13 cellular contexts compared by ENCODE assay signal in genomic region chr4:2365054-2365912, GRCh38. TPM values are rescaled to one million over a fixed set of nuclear protein-coding genes. Genes with fewer than 3 reads are reported as not detected.
DNase-seq lines count a peak whose midpoint lies in the region; ATAC-seq and TF ChIP-seq lines count a peak whose summit lies in the region.
"Had no signal": no experiment of that assay in that cellular context is flagged by ENCODE, and none has a peak within 500 bp of the region (broad histone marks: within the 10 kb centered on the region; RNA-seq: fewer than 3 reads in every experiment).

No MANE protein-coding gene starts in this region.

- peaks cover 5% of the 10 kb centered on the region for H3K4me1 ChIP-seq in A673 (ENCODE audit: insufficient read depth, low read length, poor library complexity, severe bottlenecking)
- H3K4me1 ChIP-seq in PC-3 (ENCODE audit: insufficient read depth, low read length), result peaks cover 3% of the 10 kb centered on the region; the same call in 1 of the 2 replicates
- no peaks in the 10 kb centered on the region for H3K4me1 ChIP-seq in endodermal cell (ENCODE audit: control insufficient read depth, insufficient read depth, low read length)

- H3K9me3 ChIP-seq in A673 (ENCODE audit: low read depth, low read length, poor library complexity, severe bottlenecking) (no peaks in the 10 kb centered on the region), PC-3 (ENCODE audit: low read length) (no peaks in the 10 kb centered on the region), endodermal cell (ENCODE audit: control insufficient read depth, low read length) (no peaks in the 10 kb centered on the region)

- BruUV-seq in A673 (replicated peaks; lab: Mats Ljungman, UMichigan), result no TSS peak
- BruUV-seq in PC-3 (replicated peaks; lab: Mats Ljungman, UMichigan), result no TSS peak

- peaks cover 1% of the 10 kb centered on the region for H3K4me1 Mint-ChIP-seq in endodermal cell
- H3K4me1 Mint-ChIP-seq in natural killer cell treated with Interleukin-12 subunit alpha and Interleukin-12 subunit beta and Interleukin-15 and Interleukin-18, amount 100 ng/mL, for 72 hours (ENCODE audit: low read depth in 2 of 2), result peaks cover 0 to 18% of the 10 kb centered on the region in 2 donors

- H3K4me2 ChIP-seq in PC-3 (ENCODE audit: low read length), result peak overlapping the region; percentile 87

- H3K36me3 ChIP-seq in A673 (ENCODE audit: insufficient read depth, low read length, poor library complexity, severe bottlenecking) (no peaks in the 10 kb centered on the region), PC-3 (ENCODE audit: low read depth, low read length) (no peaks in the 10 kb centered on the region), endodermal cell (ENCODE audit: control insufficient read depth, insufficient read depth, low read length) (no peaks in the 10 kb centered on the region)

- no peaks in the 10 kb centered on the region for H3K36me3 Mint-ChIP-seq in endodermal cell (ENCODE audit: low read depth)
- H3K36me3 Mint-ChIP-seq in natural killer cell treated with Interleukin-12 subunit alpha and Interleukin-12 subunit beta and Interleukin-15 and Interleukin-18, amount 100 ng/mL, for 72 hours, result no peaks in the 10 kb centered on the region

- no peaks in the 10 kb centered on the region for H3K9me2 ChIP-seq in PC-3 (replicated peaks; ENCODE audit: low read length)

- H3K4me3 Mint-ChIP-seq in endodermal cell, result no peak overlapping the region
- peak overlapping the region; percentile 6 for H3K4me3 Mint-ChIP-seq in natural killer cell treated with Interleukin-12 subunit alpha and Interleukin-12 subunit beta and Interleukin-15 and Interleukin-18, amount 100 ng/mL, for 72 hours

- H3F3A ChIP-seq in PC-3 (ENCODE audit: low read length, unreplicated experiment), result no peaks in the 10 kb centered on the region

- POLR2A ChIA-PET in A673 (lab: Charles Lee; ENCODE audit: low non-redundant PET) (no interaction called here), PC-3 (lab: Charles Lee; ENCODE audit: unreplicated experiment) (no interaction called here)

- no peak overlapping the region for H3K27ac Mint-ChIP-seq in endodermal cell
- H3K27ac Mint-ChIP-seq in natural killer cell treated with Interleukin-12 subunit alpha and Interleukin-12 subunit beta and Interleukin-15 and Interleukin-18, amount 100 ng/mL, for 72 hours, result no peak overlapping the region

- H3K79me2 ChIP-seq in PC-3 (ENCODE audit: low read length), result no peaks in the 10 kb centered on the region

- ATAC-seq in PC-3 (peak; percentile 51), HG02588 (IDR thresholded peaks at IDR 0.05; ENCODE audit: unreplicated experiment) (no peak), GM21723 (IDR thresholded peaks at IDR 0.05; ENCODE audit: unreplicated experiment) (no peak)
- ATAC-seq in natural killer cell treated with Interleukin-12 subunit alpha and Interleukin-12 subunit beta and Interleukin-15 and Interleukin-18, amount 100 ng/mL, for 72 hours, result peak in 1 of 2 donors; percentile 1

- H2AFZ ChIP-seq in PC-3 (ENCODE audit: low read length), result peak overlapping the region; percentile 87

- H3K27me3 ChIP-seq in A673 (replicated peaks; ENCODE audit: insufficient read depth, low read depth, low read length, poor library complexity) (no peaks in the 10 kb centered on the region), PC-3 (ENCODE audit: low read length) (no peaks in the 10 kb centered on the region), endodermal cell (ENCODE audit: control insufficient read depth, insufficient read depth, low read length, poor library complexity, severe bottlenecking) (no peaks in the 10 kb centered on the region)

- intact Hi-C loops in A673 (cut with micrococcal nuclease; ENCODE audit: unreplicated experiment) (no loop called here), PC-3 (cut with micrococcal nuclease) (no loop called here)

- no peaks in the 10 kb centered on the region for H3K27me3 Mint-ChIP-seq in endodermal cell (ENCODE audit: insufficient read depth)
- H3K27me3 Mint-ChIP-seq in natural killer cell treated with Interleukin-12 subunit alpha and Interleukin-12 subunit beta and Interleukin-15 and Interleukin-18, amount 100 ng/mL, for 72 hours, result no peaks in the 10 kb centered on the region

- H3K9me3 Mint-ChIP-seq in endodermal cell, result no peaks in the 10 kb centered on the region
- H3K9me3 Mint-ChIP-seq in natural killer cell treated with Interleukin-12 subunit alpha and Interleukin-12 subunit beta and Interleukin-15 and Interleukin-18, amount 100 ng/mL, for 72 hours, result no peaks in the 10 kb centered on the region

- peak overlapping the region; percentile 49 for H3K4me3 ChIP-seq in A673 (ENCODE audit: low read depth, low read length, poor library complexity, severe bottlenecking)
- peak overlapping the region; percentile 65 for H3K4me3 ChIP-seq in PC-3 (ENCODE audit: low read length)
- H3K4me3 ChIP-seq in endodermal cell (ENCODE audit: low read length), result no peak overlapping the region

- 94 to 96% methylated on average over 14 to 41 of the region's 41 CpGs for WGBS in endodermal cell (ENCODE audit: insufficient coverage in 1 of 2, insufficient read length in 1 of 2), 2 experiments

- H4K20me1 ChIP-seq in PC-3 (ENCODE audit: low read length), result no peaks in the 10 kb centered on the region

- H3K27ac ChIP-seq in A673 (ENCODE audit: low read depth, low read length, poor library complexity, severe bottlenecking) (no peak overlapping the region), PC-3 (ENCODE audit: low read length) (no peak overlapping the region), endodermal cell (ENCODE audit: low read depth, low read length) (no peak overlapping the region)
- H3K27ac ChIP-seq: HL-60 had no signal

- no peak for TF ChIP-seq CTCF in A673 (conservative IDR thresholded peaks at IDR 0.05; ENCODE audit: low read depth, low read length)
- TF ChIP-seq CTCF in PC-3 (conservative IDR thresholded peaks at IDR 0.05; ENCODE audit: low read depth, low read length), result no peak
- no peak for TF ChIP-seq CTCF in endodermal cell (conservative IDR thresholded peaks at IDR 0.05)

- H3K9ac ChIP-seq in PC-3 (ENCODE audit: low read length), result peak overlapping the region; percentile 74
- no peak overlapping the region for H3K9ac ChIP-seq in endodermal cell (ENCODE audit: extremely low read depth, low read length, poor library complexity, severe bottlenecking)

- CTCF ChIA-PET in A673 (lab: Charles Lee), result no interaction called here
- CTCF ChIA-PET in PC-3 (lab: Charles Lee), result no interaction called here

- DNase-seq in A673 (ENCODE audit: low spot score) (no peak), PC-3 (peak; percentile 2), endodermal cell (peak; percentile 44), putamen (ENCODE audit: low spot score) (no peak)
- peak; percentile 47 for DNase-seq in natural killer cell treated with Interleukin-12 subunit alpha and Interleukin-12 subunit beta and Interleukin-15 and Interleukin-18, amount 100 ng/mL, for 72 hours (ENCODE audit: low spot score)
- no peak for DNase-seq in NK-92 treated with Interleukin-12 subunit alpha and Interleukin-12 subunit beta, amount 100 ng/mL, for 24 hours (lab: John Stamatoyannopoulos, UW)
- DNase-seq: DND-41, NCI-H446 had no signal

RNA-seq across cellular contexts. Expression of gene ZFYVE28, which starts 53.2 kb away (rescaled TPM):
- total RNA-seq in A673 (2021) (7.6 and 8.6 TPM in 2 replicates), PC-3 (2014; rRNA removed) (6.3 and 8.0 TPM in 2 replicates), endodermal cell (1 to 10 TPM in 1 of 2 donors, under 1 TPM in 1; 0.73 to 1.6 TPM)
- polyA plus RNA-seq in endodermal cell (2013, experiment 1 of 2), result 0.32 TPM
- 0.29 TPM for polyA plus RNA-seq in endodermal cell (2013, experiment 2 of 2)
- total RNA-seq in natural killer cell treated with Interleukin-12 subunit alpha and Interleukin-12 subunit beta and Interleukin-15 and Interleukin-18, amount 100 ng/mL, for 72 hours, result 10 to 100 TPM; 13.8 to 25.6 TPM

RNA-seq across cellular contexts. Expression of gene CFAP99, which starts 53.5 kb away (rescaled TPM):
- total RNA-seq in A673 (2021), result not detected in 2 replicates
- 1.3 TPM in 1 of 2 replicates, not detected in the other for total RNA-seq in PC-3 (2014; rRNA removed)
- total RNA-seq in endodermal cell, result not detected
- polyA plus RNA-seq in endodermal cell (2013, experiment 1 of 2), result not detected
- not detected for polyA plus RNA-seq in endodermal cell (2013, experiment 2 of 2)
- total RNA-seq in natural killer cell treated with Interleukin-12 subunit alpha and Interleukin-12 subunit beta and Interleukin-15 and Interleukin-18, amount 100 ng/mL, for 72 hours, result not detected
- total RNA-seq: occipital lobe, subcutaneous adipose tissue had no signal

Comparison
In these comparisons a context has a peak if more than half of its experiments do, and no peak if none do; other contexts are left out.
1. DNase-seq: peak in PC-3 (single experiment), endodermal cell (single experiment) and natural killer cell treated with Interleukin-12 subunit alpha and Interleukin-12 subunit beta and Interleukin-15 and Interleukin-18, amount 100 ng/mL, for 72 hours (single experiment); none in A673 (single experiment), putamen (single experiment) and NK-92 treated with Interleukin-12 subunit alpha and Interleukin-12 subunit beta, amount 100 ng/mL, for 24 hours (single experiment).